8 cellular contexts compared by ENCODE assay signal in the genomic region with DNA sequence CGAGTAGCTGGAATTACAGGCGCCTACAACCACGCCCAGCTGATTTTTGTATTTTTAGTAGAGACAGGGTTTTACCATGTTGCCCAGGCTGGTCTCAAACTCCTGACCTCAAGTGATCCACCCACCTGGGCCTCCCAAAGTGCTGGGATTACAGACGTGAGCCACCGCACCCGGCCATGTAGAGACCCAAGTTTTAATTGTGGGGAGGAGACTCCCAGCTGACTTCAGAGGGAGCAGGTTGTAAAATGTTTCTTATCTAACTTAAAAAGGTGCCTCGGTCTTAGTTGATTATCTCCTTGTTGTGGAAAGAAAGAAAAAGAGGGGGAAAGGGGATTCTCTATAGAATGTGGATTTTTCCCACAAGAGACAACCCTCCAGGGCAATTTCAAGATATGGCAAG. TPM values are rescaled to one million over a fixed set of nuclear protein-coding genes. Genes with fewer than 3 reads are reported as not detected.
DNase-seq lines count a peak whose midpoint lies in the region; ATAC-seq, FAIRE-seq and TF ChIP-seq lines count a peak whose summit lies in the region.
"Not testable (repeated sequence)": the region's sequence is repeated elsewhere in the genome, so short reads cannot be mapped to it uniquely, and the experiment has no call there.

No MANE protein-coding gene starts in this region.

- not testable (repeated sequence) for DNase-seq in CD8-positive, alpha-beta memory T cell; activated T-helper 1 cell treated with anti-CD3 and anti-CD28 coated beads, Interleukin-12 subunit alpha, Interleukin-12 subunit beta, Interleukin-2, Interleukin-4 antibody, amounts not matched to agents 30 ng/mL and 10 ng/mL and 1 ng/mL, durations not matched to agents 14 hours and 24 hours and 36 hours (ENCODE audit: low spot score); glutamatergic neuron; naive thymus-derived CD8-positive, alpha-beta T cell; type B pancreatic cell (ENCODE audit: extremely low spot score, unreplicated experiment)
- DNase-seq in K562 (ENCODE audit: extremely low read depth in 1 of 4, low spot score in 3 of 4) = peak in 3 of 4 experiments; percentile 23 to 58 (median 28)

- H3K27me3 Mint-ChIP-seq in CD8-positive, alpha-beta memory T cell; activated T-helper 1 cell treated with anti-CD3 and anti-CD28 coated beads, Interleukin-12 subunit alpha, Interleukin-12 subunit beta, Interleukin-2, Interleukin-4 antibody, amounts not matched to agents 30 ng/mL and 10 ng/mL and 1 ng/mL, durations not matched to agents 14 hours and 24 hours and 36 hours (ENCODE audit: insufficient read depth); glutamatergic neuron (ENCODE audit: unreplicated experiment); naive thymus-derived CD8-positive, alpha-beta T cell; type B pancreatic cell: not testable (repeated sequence)

- not testable (repeated sequence) for H3K27ac Mint-ChIP-seq in CD8-positive, alpha-beta memory T cell; activated T-helper 1 cell treated with anti-CD3 and anti-CD28 coated beads, Interleukin-12 subunit alpha, Interleukin-12 subunit beta, Interleukin-2, Interleukin-4 antibody, amounts not matched to agents 30 ng/mL and 10 ng/mL and 1 ng/mL, durations not matched to agents 14 hours and 24 hours and 36 hours; glutamatergic neuron (ENCODE audit: unreplicated experiment); type B pancreatic cell
- H3K27ac Mint-ChIP-seq in naive thymus-derived CD8-positive, alpha-beta T cell = peak overlapping the region in 4 of 10 donors; percentile 7 to 92 (median 44)

- intact Hi-C loops in activated T-helper 1 cell treated with anti-CD3 and anti-CD28 coated beads, Interleukin-12 subunit alpha, Interleukin-12 subunit beta, Interleukin-2, Interleukin-4 antibody, amounts not matched to agents 30 ng/mL and 10 ng/mL and 1 ng/mL, durations not matched to agents 14 hours and 24 hours and 36 hours (cut with micrococcal nuclease); K562 (cut with micrococcal nuclease): not testable (repeated sequence)

- ATAC-seq in K562; naive thymus-derived CD8-positive, alpha-beta T cell: not testable (repeated sequence)

- H2AFZ ChIP-seq in SU-DHL-6 (ENCODE audit: low read depth, low read length, severe bottlenecking); K562 (ENCODE audit: low read depth, low read length): not testable (repeated sequence)

- H3K79me2 ChIP-seq in SU-DHL-6 (ENCODE audit: insufficient read depth, low read length) (peaks cover 30% of the 10 kb centered on the region), K562 (ENCODE audit: control insufficient read depth, insufficient read depth, low read length) (peaks cover 18% of the 10 kb centered on the region)

- TF ChIP-seq EP300 in K562 (IDR thresholded peaks at IDR 0.05; ENCODE audit: low read length) = not testable (repeated sequence)

- in situ Hi-C loops in K562 (cut with MboI) = not testable (repeated sequence)

- peak overlapping the region in 5 of 7 donors; percentile 16 to 75 (median 63) for H3K4me3 Mint-ChIP-seq in CD8-positive, alpha-beta memory T cell
- H3K4me3 Mint-ChIP-seq in activated T-helper 1 cell treated with anti-CD3 and anti-CD28 coated beads, Interleukin-12 subunit alpha, Interleukin-12 subunit beta, Interleukin-2, Interleukin-4 antibody, amounts not matched to agents 30 ng/mL and 10 ng/mL and 1 ng/mL, durations not matched to agents 14 hours and 24 hours and 36 hours = peak overlapping the region; percentile 50
- peak overlapping the region; percentile 25 for H3K4me3 Mint-ChIP-seq in glutamatergic neuron (ENCODE audit: unreplicated experiment)
- H3K4me3 Mint-ChIP-seq in naive thymus-derived CD8-positive, alpha-beta T cell = peak overlapping the region in 8 of 10 donors; percentile 9 to 99 (median 24)
- H3K4me3 Mint-ChIP-seq in type B pancreatic cell = peak overlapping the region; percentile 98

- CTCF ChIA-PET in CD8-positive, alpha-beta memory T cell (lab: Charles Lee); K562 (lab: Yijun Ruan, JAX; ENCODE audit: low intra/inter-chr PET ratio): not testable (repeated sequence)

- FAIRE-seq in K562 (lab: Jason Lieb, UNC) = not testable (repeated sequence)

- not testable (repeated sequence) for H4K20me1 ChIP-seq in SU-DHL-6 (ENCODE audit: low read depth, low read length); K562 (replicated peaks; ENCODE audit: control insufficient read depth, insufficient read depth, low read length)

- H3K27me3 ChIP-seq in CD8-positive, alpha-beta memory T cell (ENCODE audit: insufficient read depth, low read length, poor library complexity, severe bottlenecking); SU-DHL-6 (ENCODE audit: low read length); K562 (ENCODE audit: control insufficient read depth in 2 of 2, insufficient read depth in 2 of 2, low read length in 2 of 2); skeletal muscle tissue (ENCODE audit: control insufficient read depth in 3 of 3, insufficient read depth in 3 of 3, low read length in 3 of 3): not testable (repeated sequence)

- H3K4me1 Mint-ChIP-seq in CD8-positive, alpha-beta memory T cell = peaks cover 17 to 43% (median 24%) of the 10 kb centered on the region in 3 donors
- H3K4me1 Mint-ChIP-seq in activated T-helper 1 cell treated with anti-CD3 and anti-CD28 coated beads, Interleukin-12 subunit alpha, Interleukin-12 subunit beta, Interleukin-2, Interleukin-4 antibody, amounts not matched to agents 30 ng/mL and 10 ng/mL and 1 ng/mL, durations not matched to agents 14 hours and 24 hours and 36 hours (ENCODE audit: low read depth) = peaks cover 23% of the 10 kb centered on the region
- H3K4me1 Mint-ChIP-seq in glutamatergic neuron (ENCODE audit: low read depth, unreplicated experiment) = not testable (repeated sequence)
- H3K4me1 Mint-ChIP-seq in naive thymus-derived CD8-positive, alpha-beta T cell = peaks cover 4 to 39% (median 26%) of the 10 kb centered on the region in 4 donors
- peaks cover 32% of the 10 kb centered on the region for H3K4me1 Mint-ChIP-seq in type B pancreatic cell (ENCODE audit: unreplicated experiment)

- H3F3A ChIP-seq in SU-DHL-6 (ENCODE audit: insufficient read depth) = not testable (repeated sequence)

- POLR2A ChIA-PET in CD8-positive, alpha-beta memory T cell (lab: Charles Lee); naive thymus-derived CD8-positive, alpha-beta T cell (lab: Charles Lee): not testable (repeated sequence)
- POLR2A ChIA-PET in K562 (lab: Yijun Ruan, JAX) = interaction anchor here (0.7 to 1.0 kb wide), 2 partner anchors 266 to 277 kb away, joined by 3 read pairs; no protein-coding TSS in a partner anchor

- H3K9me1 ChIP-seq in K562 (ENCODE audit: control insufficient read depth, insufficient read depth, low read length) = not testable (repeated sequence)

- not testable (repeated sequence) for H3K9ac ChIP-seq in SU-DHL-6 (ENCODE audit: low read length); skeletal muscle tissue (ENCODE audit: low read depth in 1 of 3, low read length in 3 of 3)
- H3K9ac ChIP-seq in K562 (ENCODE audit: insufficient read depth in 1 of 2, low read depth in 2 of 2, low read length in 2 of 2) = peak overlapping the region in 1 of 2 experiments; percentile 6; a peak in 1 of 4 replicates

- BruUV-seq in K562 (replicated peaks; lab: Mats Ljungman, UMichigan) = not testable (repeated sequence)

- TF ChIP-seq RAD21 in K562 (CRISPR knock-in tag; conservative IDR thresholded peaks at IDR 0.05 in 1 of 2, IDR thresholded peaks at IDR 0.05 in 1 of 2) = not testable (repeated sequence)

- not testable (repeated sequence) for H3K9me3 ChIP-seq in CD8-positive, alpha-beta memory T cell (ENCODE audit: low read length); SU-DHL-6 (ENCODE audit: insufficient read depth, low read length); K562 (replicated peaks; ENCODE audit: control insufficient read depth, insufficient read depth, low read depth, low read length); skeletal muscle tissue (ENCODE audit: control insufficient read depth in 3 of 3, low read length in 3 of 3)

- H3K36me3 ChIP-seq in CD8-positive, alpha-beta memory T cell (ENCODE audit: insufficient read depth, low read length); SU-DHL-6 (ENCODE audit: low read length); skeletal muscle tissue (ENCODE audit: control insufficient read depth in 3 of 3, insufficient read depth in 3 of 3, low read length in 3 of 3): not testable (repeated sequence)
- H3K36me3 ChIP-seq in K562 (ENCODE audit: control insufficient read depth, insufficient read depth, low read length) = peaks cover 15% of the 10 kb centered on the region; the same call in 1 of the 3 replicates

- H3K27ac ChIP-seq in CD8-positive, alpha-beta memory T cell (ENCODE audit: low read depth, low read length); SU-DHL-6 (ENCODE audit: low read depth, low read length); K562 (ENCODE audit: extremely low read depth, low read depth, low read length): not testable (repeated sequence)
- peak overlapping the region; percentile 58 for H3K27ac ChIP-seq in skeletal muscle tissue (ENCODE audit: low read depth, low read length)

- 15% methylated on average over 7 of the region's 7 CpGs for WGBS in K562 (ENCODE audit: insufficient coverage, low coverage, missing lambda C conversion rate)

- not testable (repeated sequence) for H3K9me3 Mint-ChIP-seq in CD8-positive, alpha-beta memory T cell; activated T-helper 1 cell treated with anti-CD3 and anti-CD28 coated beads, Interleukin-12 subunit alpha, Interleukin-12 subunit beta, Interleukin-2, Interleukin-4 antibody, amounts not matched to agents 30 ng/mL and 10 ng/mL and 1 ng/mL, durations not matched to agents 14 hours and 24 hours and 36 hours; glutamatergic neuron (ENCODE audit: unreplicated experiment); naive thymus-derived CD8-positive, alpha-beta T cell; type B pancreatic cell

- not testable (repeated sequence) for H3K9me2 ChIP-seq in SU-DHL-6 (replicated peaks; ENCODE audit: insufficient read depth, low read length)

- not testable (repeated sequence) for TF ChIP-seq POLR2A in K562 (conservative IDR thresholded peaks at IDR 0.05)

- peaks cover 0 to 17% (median 2%) of the 10 kb centered on the region in 3 donors for H3K36me3 Mint-ChIP-seq in CD8-positive, alpha-beta memory T cell
- H3K36me3 Mint-ChIP-seq in activated T-helper 1 cell treated with anti-CD3 and anti-CD28 coated beads, Interleukin-12 subunit alpha, Interleukin-12 subunit beta, Interleukin-2, Interleukin-4 antibody, amounts not matched to agents 30 ng/mL and 10 ng/mL and 1 ng/mL, durations not matched to agents 14 hours and 24 hours and 36 hours (ENCODE audit: low read depth) = peaks cover 12% of the 10 kb centered on the region
- not testable (repeated sequence) for H3K36me3 Mint-ChIP-seq in glutamatergic neuron (ENCODE audit: unreplicated experiment)
- peaks cover 0 to 10% (median 9%) of the 10 kb centered on the region in 3 donors for H3K36me3 Mint-ChIP-seq in naive thymus-derived CD8-positive, alpha-beta T cell
- peaks cover 32% of the 10 kb centered on the region for H3K36me3 Mint-ChIP-seq in type B pancreatic cell

- TF ChIP-seq CTCF in SU-DHL-6 (IDR thresholded peaks at IDR 0.05; ENCODE audit: insufficient read depth, low read length, poor library complexity, severe bottlenecking); K562 (IDR thresholded peaks at IDR 0.05 in 2 of 3, conservative IDR thresholded peaks at IDR 0.05 in 1 of 3; ENCODE audit: insufficient read depth in 2 of 3, low read depth in 1 of 3, low read length in 3 of 3); glutamatergic neuron (IDR thresholded peaks at IDR 0.05; ENCODE audit: partially characterized antibody, unreplicated experiment); type B pancreatic cell (conservative IDR thresholded peaks at IDR 0.05): not testable (repeated sequence)

- H3K4me3 ChIP-seq in CD8-positive, alpha-beta memory T cell (ENCODE audit: low read length); SU-DHL-6 (ENCODE audit: insufficient read depth, low read length, poor library complexity, severe bottlenecking); K562; skeletal muscle tissue (ENCODE audit: low read length in 3 of 3): not testable (repeated sequence)

- H3K4me2 ChIP-seq in SU-DHL-6 (ENCODE audit: low read depth, low read length, poor library complexity, severe bottlenecking) = peak overlapping the region; percentile 12
- H3K4me2 ChIP-seq in K562 (ENCODE audit: insufficient read depth, low read length) = not testable (repeated sequence)

- not testable (repeated sequence) for H3K4me1 ChIP-seq in CD8-positive, alpha-beta memory T cell (ENCODE audit: insufficient read depth, low read length)
- H3K4me1 ChIP-seq in K562 (replicated peaks in 1 of 2; ENCODE audit: control insufficient read depth in 2 of 2, insufficient read depth in 2 of 2, low read length in 2 of 2) (peaks cover 13 to 17% of the 10 kb centered on the region in 2 experiments), skeletal muscle tissue (ENCODE audit: control insufficient read depth in 3 of 3, insufficient read depth in 3 of 3, low read length in 3 of 3) (peaks cover 16 to 29% (median 26%) of the 10 kb centered on the region in 3 donors)

RNA-seq across cellular contexts. Expression of gene SETMAR, which starts 2.0 kb away (rescaled TPM):
- 10 to 100 TPM; 18.4 to 18.6 TPM for total RNA-seq in CD8-positive, alpha-beta memory T cell
- polyA plus RNA-seq in CD8-positive, alpha-beta memory T cell = 12.0 TPM
- 17.8 and 18.7 TPM in 2 replicates for total RNA-seq in activated T-helper 1 cell treated with anti-CD3 and anti-CD28 coated beads, Interleukin-12 subunit alpha, Interleukin-12 subunit beta, Interleukin-2, Interleukin-4 antibody, amounts not matched to agents 30 ng/mL and 10 ng/mL and 1 ng/mL, durations not matched to agents 14 hours and 24 hours and 36 hours
- 23.2 and 32.3 TPM in 2 replicates for total RNA-seq in K562 (2011; cell fraction: chromatin; rRNA removed; ENCODE audit: low replicate concordance)
- 22.8 and 27.4 TPM in 2 replicates for total RNA-seq in K562 (2011; cell fraction: nucleolus; rRNA removed)
- total RNA-seq in K562 (2011; cell fraction: nucleoplasm; rRNA removed) = 35.6 and 42.7 TPM in 2 replicates
- total RNA-seq in K562 (2014; rRNA removed) = 12.4 and 21.7 TPM in 2 replicates
- 22.6 and 22.9 TPM in 2 replicates for total RNA-seq in K562 (2014; rRNA removed; fragmentation: Illumina TruSeq; extraction: Trizol)
- total RNA-seq in K562 (2015; rRNA removed; fragmentation: Illumina TruSeq; extraction: Trizol) = 22.5 and 24.7 TPM in 2 replicates
- total RNA-seq in K562 (2021) = 17.4 and 18.0 TPM in 2 replicates
- polyA plus RNA-seq in K562 (2011; rRNA removed) = 16.7 and 22.9 TPM in 2 replicates
- 10.5 and 12.2 TPM in 2 replicates for polyA plus RNA-seq in K562 (2011; cell fraction: cytosol; rRNA removed)
- polyA plus RNA-seq in K562 (2011; cell fraction: nucleus; rRNA removed) = 17.9 and 25.1 TPM in 2 replicates
- polyA plus RNA-seq in K562 (2012) = 14.3 and 17.4 TPM in 2 replicates
- polyA plus RNA-seq in K562 (2014; fragmentation: Illumina TruSeq; extraction: Trizol) = 21.5 and 25.1 TPM in 2 replicates
- 10 to 100 TPM in 1 of 2 experiments, 1 to 10 TPM in 1; 5.5 to 10.2 TPM for polyA plus RNA-seq in K562 (2014; fragmentation: Nextera tagmentation; extraction: Ambion mirVana)
- polyA plus RNA-seq in K562 (2014; rRNA removed) = 17.6 and 18.2 TPM in 2 replicates
- 33.2 and 34.4 TPM in 2 replicates for polyA minus RNA-seq in K562 (2011; rRNA and poly(A)+ RNA removed)
- 5.0 and 9.4 TPM in 2 replicates for polyA minus RNA-seq in K562 (2011; cell fraction: cytosol; rRNA and poly(A)+ RNA removed)
- polyA minus RNA-seq in K562 (2011; cell fraction: nucleus; rRNA and poly(A)+ RNA removed) = 28.7 and 31.2 TPM in 2 replicates
- total RNA-seq in glutamatergic neuron (ENCODE audit: unreplicated experiment) = 31.6 TPM
- total RNA-seq in naive thymus-derived CD8-positive, alpha-beta T cell = 10 to 100 TPM; 13.0 to 15.1 TPM
- 10 to 100 TPM in 2 of 3 donors, 1 to 10 TPM in 1; 8.0 to 18.3 (median 15.5) TPM for polyA plus RNA-seq in naive thymus-derived CD8-positive, alpha-beta T cell
- 12.5 TPM for total RNA-seq in skeletal muscle tissue
- total RNA-seq in type B pancreatic cell (ENCODE audit: low replicate concordance) = 17.6 and 34.5 TPM in 2 replicates

Comparison
In these comparisons a context has a peak if more than half of its experiments do, and no peak if none do; other contexts are left out.
1. H3K4me3 Mint-ChIP-seq: peak in every context shown above with its lines; median percentile 98 in type B pancreatic cell; 63 in CD8-positive, alpha-beta memory T cell; 50 in activated T-helper 1 cell treated with anti-CD3 and anti-CD28 coated beads, Interleukin-12 subunit alpha, Interleukin-12 subunit beta, Interleukin-2, Interleukin-4 antibody, amounts not matched to agents 30 ng/mL and 10 ng/mL and 1 ng/mL, durations not matched to agents 14 hours and 24 hours and 36 hours; 25 in glutamatergic neuron; 24 in naive thymus-derived CD8-positive, alpha-beta T cell.